14 cellular contexts compared by ENCODE assay signal in the genomic region with DNA sequence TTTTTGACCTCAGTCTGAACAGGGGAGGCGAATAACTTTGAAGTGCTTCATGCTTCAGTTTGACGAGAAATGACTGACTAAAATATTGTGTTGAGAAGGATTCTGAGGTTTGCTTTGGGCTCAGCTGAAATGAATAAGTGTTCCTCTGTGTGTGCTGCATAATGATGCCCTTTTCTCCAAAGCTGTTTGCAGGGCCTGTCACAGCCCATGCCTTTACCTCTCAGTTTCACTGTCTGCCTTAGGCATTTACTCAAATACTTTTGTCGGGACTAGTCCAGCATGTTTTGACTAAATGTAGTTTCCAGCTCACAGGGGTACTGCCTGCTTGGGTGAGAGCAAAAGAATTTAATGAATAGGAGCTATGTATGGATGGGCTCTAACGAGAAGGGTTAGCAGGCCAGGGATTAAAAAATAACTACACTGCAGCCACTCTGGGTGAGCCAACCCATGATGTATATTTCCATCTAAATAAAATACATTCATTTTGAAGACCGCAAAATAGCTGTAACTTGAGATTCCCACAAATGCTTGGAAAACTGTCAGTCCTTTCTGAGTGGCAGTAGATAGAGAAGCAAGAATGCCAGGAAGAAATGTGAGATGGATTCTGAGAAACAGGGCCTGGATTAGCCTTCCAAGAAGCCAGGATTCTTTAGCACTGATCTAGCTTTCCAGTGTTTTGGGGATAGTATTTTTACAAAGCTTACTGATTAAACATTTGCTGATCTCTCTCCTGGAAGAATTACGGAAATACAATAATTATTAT.
DNase-seq lines count a peak whose midpoint lies in the region; ATAC-seq, FAIRE-seq and TF ChIP-seq lines count a peak whose summit lies in the region.
"Had no signal": no experiment of that assay in that cellular context is flagged by ENCODE, and none has a peak within 500 bp of the region (broad histone marks: within the 10 kb centered on the region; RNA-seq: fewer than 3 reads in every experiment).

No MANE protein-coding gene starts in this region.

- DNase-seq in NCI-H2107 treated with DMSO at 0.1 percent for 48 hours (lab: John Stamatoyannopoulos, UW; ENCODE audit: unreplicated experiment) (peak; percentile 60), NCI-H2107 (lab: John Stamatoyannopoulos, UW) (no peak), bronchial epithelial cell (ENCODE audit: low read depth) (peak; percentile 84), left kidney (ENCODE audit: low read depth, low spot score) (peak; percentile 46), stromal cell of bone marrow (ENCODE audit: low read depth) (peak; percentile 50), T-helper 2 cell (no peak), NCI-H345 treated with DMSO at 0.1 percent for 48 hours (lab: John Stamatoyannopoulos, UW; ENCODE audit: unreplicated experiment) (no peak)
- DNase-seq: CD4-positive, alpha-beta memory T cell; dorsolateral prefrontal cortex; NCI-H510A; OCI-M1; sigmoid colon; stimulated activated naive B cell treated with anti-CD40 and anti-IgM and Interleukin-4, amounts not matched to agents 10 μg/mL and 1 μg/mL and 100 μg/mL, for 72 hours had no signal

- TF ChIP-seq CTCF in bronchial epithelial cell (IDR thresholded peaks at IDR 0.05; ENCODE audit: insufficient read depth, low read length, severe bottlenecking), result no peak

- no peak overlapping the region for H3K4me3 ChIP-seq in bronchial epithelial cell (ENCODE audit: low read depth, low read length)
- H3K4me3 ChIP-seq: dorsolateral prefrontal cortex, sigmoid colon had no signal

- H3K36me3 ChIP-seq in bronchial epithelial cell (ENCODE audit: control insufficient read depth, insufficient read depth, low read length), result no peaks in the 10 kb centered on the region
- H3K36me3 ChIP-seq: sigmoid colon had no signal

- ATAC-seq in HG03565 (IDR thresholded peaks at IDR 0.05; ENCODE audit: unreplicated experiment), result no peak
- ATAC-seq: stimulated activated naive B cell treated with anti-CD40 and anti-IgM and Interleukin-4, amounts not matched to agents 10 μg/mL and 1 μg/mL and 100 μg/mL, for 72 hours had no signal

- no peaks in the 10 kb centered on the region for H3K27me3 ChIP-seq in bronchial epithelial cell (ENCODE audit: control insufficient read depth, insufficient read depth, low read length)
- H3K27me3 ChIP-seq: dorsolateral prefrontal cortex, sigmoid colon had no signal

- FAIRE-seq in bronchial epithelial cell (lab: Jason Lieb, UNC), result no peak

Comparison
In these comparisons a context has a peak if more than half of its experiments do, and no peak if none do; other contexts are left out.
1. DNase-seq: peak in NCI-H2107 treated with DMSO at 0.1 percent for 48 hours (single experiment), bronchial epithelial cell (single experiment), left kidney (single experiment) and stromal cell of bone marrow (single experiment); none in NCI-H2107 (single experiment), T-helper 2 cell (0 of 5) and NCI-H345 treated with DMSO at 0.1 percent for 48 hours (single experiment).